Comparison of ENCODE assay signal across 1 cellular context in genomic region chr22:45154383-45154782, GRCh38.
TF ChIP-seq lines count a peak whose summit lies in the region.

No MANE protein-coding gene starts in this region.

TF ChIP-seq in HepG2, 621 proteins besides CTCF, POLR2A, EP300 and RAD21 (continued from another document):
- TF ChIP-seq HNF1A (IDR thresholded peaks at IDR 0.05; ENCODE audit: low read depth) (no peak), HNF1A (CRISPR knock-in tag; IDR thresholded peaks at IDR 0.05; ENCODE audit: borderline replicate concordance) (no peak), ISX (CRISPR knock-in tag; conservative IDR thresholded peaks at IDR 0.05) (no peak)
